ENCODE assay signal across 9 cellular contexts in genomic region chr4:8010618-8011017, GRCh38.
A peak's percentile ranks its signal among the peaks of the same experiment; 100 is the strongest.
DNase-seq lines count a peak whose midpoint lies in the region; ATAC-seq and TF ChIP-seq lines count a peak whose summit lies in the region.
"Had no signal": no experiment of that assay in that cellular context is flagged by ENCODE, and none has a peak within 500 bp of the region (broad histone marks: within the 10 kb centered on the region; RNA-seq: fewer than 3 reads in every experiment).

No MANE protein-coding gene starts in this region.

- H3K4me1 ChIP-seq in sigmoid colon = peaks cover 0 to 13% (median 10%) of the 10 kb centered on the region in 4 donors

- peaks cover 11% of the 10 kb centered on the region for H3K9me3 Mint-ChIP-seq in MCF 10A (ENCODE audit: unreplicated experiment)

- TF ChIP-seq EP300 in sigmoid colon (IDR thresholded peaks at IDR 0.05) = no peak

- no peak for ATAC-seq in HG02642 (IDR thresholded peaks at IDR 0.05; ENCODE audit: poor library complexity, unreplicated experiment)

- H3K9me3 ChIP-seq in MG63 (no peaks in the 10 kb centered on the region), sigmoid colon (no peaks in the 10 kb centered on the region)

- TF ChIP-seq POLR2A in sigmoid colon (IDR thresholded peaks at IDR 0.05) = no peak

- peaks cover 4% of the 10 kb centered on the region for H3K4me1 Mint-ChIP-seq in MCF 10A (ENCODE audit: insufficient read depth, unreplicated experiment)

- H3K4me3 ChIP-seq in MG63 = no peak overlapping the region
- H3K4me3 ChIP-seq in sigmoid colon = no peak overlapping the region

- no peak overlapping the region for H3K27ac Mint-ChIP-seq in MCF 10A (ENCODE audit: low read depth, unreplicated experiment)

- DNase-seq in MG63 (peak; percentile 36), NCI-H82 treated with DMSO at 0.1 percent for 48 hours (lab: John Stamatoyannopoulos, UW; ENCODE audit: unreplicated experiment) (peak; percentile 15), glomerular visceral epithelial cell (ENCODE audit: extremely low spot score) (peak; percentile 66), sigmoid colon (peak; percentile 78), MCF 10A (ENCODE audit: unreplicated experiment) (no peak), amniotic stem cell (lab: John Stamatoyannopoulos, UW) (no peak)
- DNase-seq in central memory CD4-positive, alpha-beta T cell = no peak
- DNase-seq: activated CD4-positive, CD25-positive, alpha-beta regulatory T cell treated with anti-CD3 and anti-CD28 coated beads, Interleukin-2, amount 50 U/mL, for 72 hours had no signal

- H3K4me3 Mint-ChIP-seq in MCF 10A (ENCODE audit: unreplicated experiment) = no peak overlapping the region

- TF ChIP-seq CTCF in sigmoid colon (IDR thresholded peaks at IDR 0.05) (no peak), MCF 10A (IDR thresholded peaks at IDR 0.05; ENCODE audit: unreplicated experiment) (no peak)

- peaks cover 4% of the 10 kb centered on the region for H3K36me3 Mint-ChIP-seq in MCF 10A (ENCODE audit: insufficient read depth, unreplicated experiment)

- intact Hi-C loops in sigmoid colon (cut with DNase I) (no loop called here), MCF 10A (cut with micrococcal nuclease) (no loop called here)

- CTCF ChIA-PET in MCF 10A (lab: Yijun Ruan, JAX) = interaction anchor here (0.7 kb wide), 1 partner anchor 785 kb away, joined by 4 read pairs; no protein-coding TSS in a partner anchor

- H3K27me3 ChIP-seq in MG63 = no peaks in the 10 kb centered on the region
- H3K27me3 ChIP-seq in sigmoid colon = no peaks in the 10 kb centered on the region

- WGBS in sigmoid colon, 2 donors = 33 to 39% methylated on average over 12 of the region's 12 CpGs

- no peaks in the 10 kb centered on the region for H3K36me3 ChIP-seq in MG63
- no peaks in the 10 kb centered on the region for H3K36me3 ChIP-seq in sigmoid colon

- BruUV-seq in MCF 10A (replicated peaks; lab: Mats Ljungman, UMichigan) = no TSS peak

- POLR2A ChIA-PET in MCF 10A (lab: Yijun Ruan, JAX) = no interaction called here

- H3K27ac ChIP-seq in sigmoid colon = no peak overlapping the region

- H3K27me3 Mint-ChIP-seq in MCF 10A (ENCODE audit: insufficient read depth, unreplicated experiment) = peaks cover 40% of the 10 kb centered on the region

Comparison
In these comparisons a context has a peak if more than half of its experiments do, and no peak if none do; other contexts are left out.
1. DNase-seq: peak in MG63 (single experiment), NCI-H82 treated with DMSO at 0.1 percent for 48 hours (single experiment), glomerular visceral epithelial cell (single experiment) and sigmoid colon (single experiment); none in MCF 10A (single experiment), central memory CD4-positive, alpha-beta T cell (single experiment) and amniotic stem cell (single experiment).